1 cellular context compared by ENCODE assay signal in genomic region chr10:97649405-97649750, GRCh38.
TF ChIP-seq lines count a peak whose summit lies in the region.

No MANE protein-coding gene starts in this region.

TF ChIP-seq in liver, 16 proteins besides CTCF, POLR2A, EP300 and RAD21:
- TF ChIP-seq REST (IDR thresholded peaks at IDR 0.05): peak; percentile 9
TF ChIP-seq in liver: peak in this region for 1; not testable (repeated sequence) for 15.
